Comparison of ENCODE assay signal across 20 cellular contexts in genomic region chr17:28071891-28072606, GRCh38. TPM values are rescaled to one million over a fixed set of nuclear protein-coding genes. Genes with fewer than 3 reads are reported as not detected.
DNase-seq lines count a peak whose midpoint lies in the region; ATAC-seq and TF ChIP-seq lines count a peak whose summit lies in the region.
"Had no signal": no experiment of that assay in that cellular context is flagged by ENCODE, and none has a peak within 500 bp of the region (broad histone marks: within the 10 kb centered on the region; RNA-seq: fewer than 3 reads in every experiment).

No MANE protein-coding gene starts in this region.

- POLR2A ChIA-PET in CD4-positive, alpha-beta memory T cell (lab: Charles Lee; ENCODE audit: partially characterized antibody): interaction anchor here (1.5 kb wide), 1 partner anchor 24 kb away, joined by 5 read pairs; no protein-coding TSS in a partner anchor
- POLR2A ChIA-PET in WTC11 (lab: Charles Lee): interaction anchor here (0.7 kb wide), 1 partner anchor 9 kb away, joined by 6 read pairs; no protein-coding TSS in a partner anchor

- no peaks in the 10 kb centered on the region for H3K36me3 ChIP-seq in CD4-positive, alpha-beta memory T cell (ENCODE audit: insufficient read depth, low read length)

- peak in 4 of 5 donors; percentile 42 to 66 (median 51) for DNase-seq in CD4-positive, alpha-beta memory T cell
- DNase-seq in WTC11 (ENCODE audit: low spot score) (no peak), iris pigment epithelial cell (ENCODE audit: low read depth) (peak; percentile 73), medulla oblongata (ENCODE audit: extremely low spot score) (no peak), AG20443 (ENCODE audit: low spot score) (no peak)
- DNase-seq: activated T-cell treated with anti-CD3 and anti-CD28 coated beads, Interleukin-2, amount 50 U/mL, for 1 hour; amygdala; C1 segment of cervical spinal cord; cortex of kidney; HFFc6; NCI-H1694; NCI-H510A; PC-9; posterior cingulate gyrus; spleen had no signal

- intact Hi-C loops in CD4-positive, alpha-beta memory T cell (cut with micrococcal nuclease): no loop called here

- no peak overlapping the region for H3K27ac ChIP-seq in CD4-positive, alpha-beta memory T cell (ENCODE audit: low read depth, low read length)
- H3K27ac ChIP-seq: hepatocyte, PC-9 had no signal

- H3K36me3 Mint-ChIP-seq in CD4-positive, alpha-beta memory T cell: peaks cover 8 to 20% of the 10 kb centered on the region in 2 donors
- H3K36me3 Mint-ChIP-seq in WTC11: peaks cover 13% of the 10 kb centered on the region

- peaks cover 31 to 49% (median 43%) of the 10 kb centered on the region in 4 donors for H3K4me1 Mint-ChIP-seq in CD4-positive, alpha-beta memory T cell
- H3K4me1 Mint-ChIP-seq in WTC11: peaks cover 48% of the 10 kb centered on the region

- no peaks in the 10 kb centered on the region for H3K27me3 ChIP-seq in CD4-positive, alpha-beta memory T cell (ENCODE audit: insufficient read depth, low read length)
- H3K27me3 ChIP-seq: hepatocyte, spleen had no signal

- CTCF ChIA-PET in CD4-positive, alpha-beta memory T cell (lab: Charles Lee; ENCODE audit: partially characterized antibody): no interaction called here
- CTCF ChIA-PET in WTC11 (lab: Charles Lee): no interaction called here

- H3K9me3 ChIP-seq in CD4-positive, alpha-beta memory T cell (ENCODE audit: control insufficient read depth in 1 of 2, low read length in 2 of 2): no peaks in the 10 kb centered on the region

- H3K4me3 ChIP-seq in CD4-positive, alpha-beta memory T cell (ENCODE audit: low read length in 2 of 2): no peak overlapping the region
- H3K4me3 ChIP-seq: hepatocyte, PC-9, spleen had no signal

- ATAC-seq in GM18861 (IDR thresholded peaks at IDR 0.05; ENCODE audit: unreplicated experiment): peak; percentile 48
- no peak for ATAC-seq in WTC11
- ATAC-seq in GM21515 (IDR thresholded peaks at IDR 0.05; ENCODE audit: unreplicated experiment): no peak
- ATAC-seq in HG03196 (IDR thresholded peaks at IDR 0.05; ENCODE audit: unreplicated experiment): no peak
- ATAC-seq: activated CD4-positive, CD25-positive, alpha-beta regulatory T cell treated with anti-CD3 and anti-CD28 coated beads, Interleukin-2, amount 50 U/mL, for 24 hours had no signal

- H3K27me3 Mint-ChIP-seq in CD4-positive, alpha-beta memory T cell: no peaks in the 10 kb centered on the region
- H3K27me3 Mint-ChIP-seq in WTC11 (ENCODE audit: low read depth): no peaks in the 10 kb centered on the region

- peak overlapping the region; percentile 39 to 89 (median 76) for H3K27ac Mint-ChIP-seq in CD4-positive, alpha-beta memory T cell
- H3K27ac Mint-ChIP-seq in WTC11: peak overlapping the region; percentile 75; the same call in 1 of the 2 replicates
- H3K27ac Mint-ChIP-seq: HFFc6 had no signal

- peaks cover 39% of the 10 kb centered on the region for H3K4me1 ChIP-seq in CD4-positive, alpha-beta memory T cell (ENCODE audit: insufficient read depth, low read length)

- no peak for TF ChIP-seq CTCF in WTC11 (IDR thresholded peaks at IDR 0.05)

- H3K4me3 Mint-ChIP-seq in CD4-positive, alpha-beta memory T cell: peak overlapping the region; percentile 0 to 65 (median 53)
- H3K4me3 Mint-ChIP-seq in WTC11: no peak overlapping the region
- H3K4me3 Mint-ChIP-seq: HFFc6 had no signal

- H3K9me3 Mint-ChIP-seq in CD4-positive, alpha-beta memory T cell: peaks cover 0 to 8% (median 2%) of the 10 kb centered on the region in 8 donors
- H3K9me3 Mint-ChIP-seq in WTC11: peaks cover 8% of the 10 kb centered on the region

TF ChIP-seq in WTC11, 78 proteins besides CTCF, POLR2A, EP300 and RAD21 (continues in another document):
- TF ChIP-seq ZNF532 (CRISPR knock-in tag; IDR thresholded peaks at IDR 0.05; ENCODE audit: borderline replicate concordance): no peak
- no peak for TF ChIP-seq ZMAT4 (CRISPR knock-in tag; IDR thresholded peaks at IDR 0.05)
- TF ChIP-seq HMGXB4 (CRISPR knock-in tag; IDR thresholded peaks at IDR 0.05): no peak
- TF ChIP-seq FOXP1 (CRISPR knock-in tag; IDR thresholded peaks at IDR 0.05; ENCODE audit: borderline replicate concordance): no peak
- no peak for TF ChIP-seq ZNF416 (CRISPR knock-in tag; IDR thresholded peaks at IDR 0.05)
- no peak for TF ChIP-seq ZNF671 (CRISPR knock-in tag; IDR thresholded peaks at IDR 0.05)
- no peak for TF ChIP-seq ZNF281 (CRISPR knock-in tag; IDR thresholded peaks at IDR 0.05)
- TF ChIP-seq ATF3 (CRISPR knock-in tag; conservative IDR thresholded peaks at IDR 0.05): no peak
- no peak for TF ChIP-seq ZNF219 (CRISPR knock-in tag; IDR thresholded peaks at IDR 0.05; ENCODE audit: borderline replicate concordance)
- no peak for TF ChIP-seq CREB1 (CRISPR knock-in tag; IDR thresholded peaks at IDR 0.05)

RNA-seq across cellular contexts. Expression of gene NLK, which starts 29.6 kb away (rescaled TPM):
- total RNA-seq in CD4-positive, alpha-beta memory T cell: 10 to 100 TPM; 13.8 to 14.0 TPM
- 1 to 10 TPM; 1.2 to 1.8 TPM for polyA plus RNA-seq in CD4-positive, alpha-beta memory T cell
- total RNA-seq in WTC11 (2021): 38.3 to 40.3 TPM (median 39.9 TPM) in 3 replicates

Comparison
In these comparisons a context has a peak if more than half of its experiments do, and no peak if none do; other contexts are left out.
1. DNase-seq: peak in CD4-positive, alpha-beta memory T cell (4 of 5) and iris pigment epithelial cell (single experiment); none in WTC11 (single experiment), medulla oblongata (single experiment) and AG20443 (single experiment).